Comparison of ENCODE assay signal across 7 cellular contexts in the genomic region with DNA sequence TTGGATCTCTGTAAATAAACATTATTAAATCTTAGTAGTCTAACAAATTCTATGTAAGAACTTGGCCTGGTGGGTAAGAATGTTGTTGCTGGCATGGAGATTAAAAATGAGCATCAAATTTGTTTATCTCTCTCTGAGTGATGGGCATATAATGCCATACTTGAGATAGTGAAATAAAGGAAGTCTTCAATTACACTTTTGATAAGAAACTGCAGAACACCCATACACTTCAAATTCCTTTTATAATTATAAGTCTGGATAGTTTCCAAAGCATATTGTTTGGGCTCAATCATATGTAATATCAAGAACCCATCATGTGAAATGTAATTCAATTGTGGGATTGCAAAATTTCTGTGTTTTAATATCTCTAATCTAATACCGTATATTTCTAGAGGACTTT.
"Had no signal": no experiment of that assay in that cellular context is flagged by ENCODE, and none has a peak within 500 bp of the region (broad histone marks: within the 10 kb centered on the region; RNA-seq: fewer than 3 reads in every experiment).

No MANE protein-coding gene starts in this region.

- H3K4me3 ChIP-seq: K562 had no signal

- ATAC-seq: HepG2, K562 had no signal

- DNase-seq: IMR-90, KBM-7, KG1 had no signal

- H3K9me3 Mint-ChIP-seq: IgD-negative memory B cell had no signal

- H3K4me3 Mint-ChIP-seq: IgD-negative memory B cell had no signal

- H3K27me3 Mint-ChIP-seq: IgD-negative memory B cell had no signal

- H3K27ac Mint-ChIP-seq: IgD-negative memory B cell had no signal

- H3K4me1 Mint-ChIP-seq: IgD-negative memory B cell had no signal

- H3K27ac ChIP-seq: HL-60 had no signal
